Comparison of ENCODE assay signal across 30 cellular contexts in the genomic region with DNA sequence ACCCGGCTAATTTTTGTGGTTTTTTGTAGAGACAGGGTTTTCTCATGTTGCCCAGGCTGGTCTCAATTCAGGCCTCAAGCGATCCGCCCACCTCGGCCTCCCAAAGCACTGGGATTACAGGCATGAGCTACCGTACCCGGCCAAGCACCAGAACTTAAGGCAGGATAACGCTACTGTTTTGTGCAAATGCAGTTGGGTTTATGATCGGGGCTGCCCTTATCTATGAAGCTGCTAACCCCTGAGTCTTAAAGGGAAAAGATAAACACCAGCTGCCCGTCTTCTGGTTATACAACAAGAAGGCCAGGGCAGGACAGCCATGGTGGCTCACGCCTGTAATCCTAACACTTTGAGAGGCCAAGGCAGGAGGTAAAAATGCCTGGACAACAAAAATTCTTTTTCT. TPM values are rescaled to one million over a fixed set of nuclear protein-coding genes. Genes with fewer than 3 reads are reported as not detected.
"Had no signal": no experiment of that assay in that cellular context is flagged by ENCODE, and none has a peak within 500 bp of the region (broad histone marks: within the 10 kb centered on the region; RNA-seq: fewer than 3 reads in every experiment).

No MANE protein-coding gene starts in this region.

- H3K36me3 ChIP-seq: ovary had no signal

- H3K9me3 Mint-ChIP-seq: immature natural killer cell; naive thymus-derived CD8-positive, alpha-beta T cell; neural crest cell; stimulated activated naive B cell treated with anti-CD40 and anti-IgM and Interleukin-4, amounts not matched to agents 10 μg/mL and 1 μg/mL and 100 μg/mL, for 72 hours had no signal

- H3K4me3 ChIP-seq: left ventricle myocardium inferior, lung, mucosa of descending colon, ovary, right atrium auricular region, right lobe of liver, stomach, thoracic aorta, tibial artery, upper lobe of right lung had no signal

- H3K9me3 ChIP-seq: left ventricle myocardium inferior, mucosa of descending colon, neutrophil, ovary, right atrium auricular region, right lobe of liver, stomach, thoracic aorta, tibial artery, upper lobe of right lung had no signal

- H3K27ac ChIP-seq: left ventricle myocardium inferior, neutrophil, ovary, right atrium auricular region, right lobe of liver, stomach, thoracic aorta, tibial artery, upper lobe of right lung had no signal

- H3K27ac Mint-ChIP-seq: immature natural killer cell; mesothelial cell of epicardium; naive thymus-derived CD8-positive, alpha-beta T cell; nephron; progenitor cell of endocrine pancreas had no signal

- H3K4me3 Mint-ChIP-seq: immature natural killer cell; mesothelial cell of epicardium; naive thymus-derived CD8-positive, alpha-beta T cell; nephron; neural crest cell; stimulated activated naive B cell treated with anti-CD40 and anti-IgM and Interleukin-4, amounts not matched to agents 10 μg/mL and 1 μg/mL and 100 μg/mL, for 72 hours had no signal

- H3K27me3 ChIP-seq: neutrophil, ovary, right atrium auricular region, right lobe of liver, stomach, tibial artery, upper lobe of right lung had no signal

- H3K4me1 Mint-ChIP-seq: mesothelial cell of epicardium; neural crest cell; stimulated activated naive B cell treated with anti-CD40 and anti-IgM and Interleukin-4, amounts not matched to agents 10 μg/mL and 1 μg/mL and 100 μg/mL, for 72 hours had no signal

- H3K27me3 Mint-ChIP-seq: naive thymus-derived CD8-positive, alpha-beta T cell; progenitor cell of endocrine pancreas; stimulated activated naive B cell treated with anti-CD40 and anti-IgM and Interleukin-4, amounts not matched to agents 10 μg/mL and 1 μg/mL and 100 μg/mL, for 72 hours had no signal

- DNase-seq: hypothalamus; immature natural killer cell; kidney; left colon; left ventricle myocardium inferior; mesendoderm; mucosa of descending colon; naive thymus-derived CD8-positive, alpha-beta T cell; occipital lobe; ovary; right lobe of liver; stimulated activated CD4-positive, alpha-beta T cell treated with anti-CD3 and anti-CD28 coated beads, Interleukin-12 subunit alpha, Interleukin-12 subunit beta, amount 100 ng/mL, for 4 hours; stimulated activated CD4-positive, alpha-beta T cell treated with anti-CD3 and anti-CD28 coated beads, Interleukin-15, amount 100 ng/mL, for 24 hours; stimulated activated CD4-positive, alpha-beta T cell treated with anti-CD3 and anti-CD28 coated beads, Interleukin-2, amount 100 ng/mL, for 24 hours; stimulated activated CD4-positive, alpha-beta T cell treated with anti-CD3 and anti-CD28 coated beads, Interleukin-4, amount 100 ng/mL, for 1 hour; stimulated activated naive B cell treated with anti-CD40 and anti-IgM and Interleukin-4, amounts not matched to agents 10 μg/mL and 1 μg/mL and 100 μg/mL, for 72 hours; stimulated activated naive CD8-positive, alpha-beta T cell treated with anti-CD3 and anti-CD28 coated beads, Interleukin-15, Interleukin-2, amounts not matched to agents 100 U/mL and 50 U/mL, for 24 hours; stomach; tibial artery; trophoblast cell; upper lobe of right lung had no signal

- H3K4me1 ChIP-seq: left ventricle myocardium inferior, right atrium auricular region, right lobe of liver, stomach, tibial artery, upper lobe of right lung had no signal

- ATAC-seq: left colon; mucosa of descending colon; naive thymus-derived CD8-positive, alpha-beta T cell; right lobe of liver; stimulated activated naive B cell treated with anti-CD40 and anti-IgM and Interleukin-4, amounts not matched to agents 10 μg/mL and 1 μg/mL and 100 μg/mL, for 72 hours; stimulated activated naive CD8-positive, alpha-beta T cell treated with anti-CD3 and anti-CD28 coated beads, Interleukin-15, Interleukin-2, amounts not matched to agents 100 U/mL and 50 U/mL, for 24 hours; upper lobe of right lung had no signal

RNA-seq across cellular contexts. Expression of a gene that starts 12.6 kb away (rescaled TPM):
- total RNA-seq: naive thymus-derived CD8-positive, alpha-beta T cell; occipital lobe; pulmonary artery endothelial cell had no signal
- polyA plus RNA-seq: immature natural killer cell; naive thymus-derived CD8-positive, alpha-beta T cell had no signal
